ENCODE assay signal across 8 cellular contexts in the genomic region with DNA sequence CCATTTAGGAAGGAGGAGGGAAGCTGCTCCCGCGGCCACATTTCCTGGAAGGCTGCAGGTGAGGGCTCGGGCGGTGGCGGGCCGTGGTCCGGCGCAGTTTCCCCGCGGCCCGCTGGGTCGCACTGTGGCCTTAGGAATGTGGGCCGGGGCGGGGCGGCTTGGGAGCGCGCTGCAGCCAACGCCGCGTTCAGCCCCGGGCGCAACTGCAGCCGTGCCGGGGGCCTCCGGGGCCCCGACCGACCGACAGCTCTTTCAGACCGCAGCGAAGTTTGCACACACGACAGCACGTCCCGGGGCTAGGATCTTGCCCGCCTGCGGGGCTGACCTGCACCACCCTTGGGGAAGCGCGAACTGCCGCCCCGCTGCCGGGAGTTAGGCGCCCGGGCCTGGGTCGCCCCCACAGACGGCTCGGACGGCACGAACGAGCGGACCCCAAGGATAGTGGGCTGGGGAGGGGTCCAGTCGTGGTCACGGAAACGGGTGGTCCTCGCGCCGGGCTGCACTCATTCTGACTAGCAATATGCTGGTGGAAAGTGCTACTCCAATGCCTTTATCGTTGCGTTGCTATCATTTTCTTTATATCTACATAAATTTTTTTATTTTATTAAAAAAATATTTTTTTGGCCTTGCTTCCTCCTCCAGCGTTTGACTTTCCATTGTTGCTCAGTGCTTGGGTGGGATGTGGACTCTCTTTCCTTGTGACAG.
DNase-seq lines count a peak whose midpoint lies in the region; ATAC-seq, FAIRE-seq and TF ChIP-seq lines count a peak whose summit lies in the region.

No MANE protein-coding gene starts in this region.

- H4K20me1 ChIP-seq in HepG2 (ENCODE audit: insufficient read depth, low read length) = no peaks in the 10 kb centered on the region

- DNase-seq in NCI-H524 (lab: John Stamatoyannopoulos, UW) (peak; percentile 15 to 59), NCI-H524 treated with DMSO at 0.1 percent for 48 hours (lab: John Stamatoyannopoulos, UW) (no peak), NCI-H345 (lab: John Stamatoyannopoulos, UW) (peak; percentile 76), dermis microvascular lymphatic vessel endothelial cell (ENCODE audit: low read depth in 2 of 2) (peak; percentile 20 to 73), HepG2 (ENCODE audit: low spot score) (peak; percentile 43)
- peak; percentile 35 to 37 for DNase-seq in activated CD4-positive, alpha-beta T cell treated with anti-CD3 and anti-CD28 coated beads, Interleukin-2, amount 50 U/mL, for 24 hours (ENCODE audit: low read depth in 1 of 2, low spot score in 1 of 2)
- DNase-seq in stimulated activated CD4-positive, alpha-beta T cell treated with anti-CD3 and anti-CD28 coated beads, Interleukin-1b, Interleukin-23, amount 100 ng/mL, for 4 hours (ENCODE audit: low read depth in 2 of 2) = peak; percentile 46 to 61

- H3K4me2 ChIP-seq in HepG2 (ENCODE audit: low read depth, low read length) = peak overlapping the region; percentile 97

- H3K4me1 ChIP-seq in HepG2 (ENCODE audit: insufficient read depth, low read length) = peaks cover 6% of the 10 kb centered on the region

- CTCF ChIA-PET in HepG2 (lab: Yijun Ruan, JAX; ENCODE audit: low intra/inter-chr PET ratio, low total read pairs) = interaction anchor here (0.7 to 3.9 kb wide), 4 partner anchors 291 to 538 kb away, joined by 3 to 79 read pairs (median 7); no protein-coding TSS in a partner anchor

- ATAC-seq in HepG2 = peak; percentile 100
- no peak for ATAC-seq in HG03045 (IDR thresholded peaks at IDR 0.05; ENCODE audit: unreplicated experiment)

- H2AFZ ChIP-seq in HepG2 (ENCODE audit: low read length) = peak overlapping the region; percentile 64

- H3K9me3 ChIP-seq in HepG2 (ENCODE audit: low read length) = no peaks in the 10 kb centered on the region

- H3K27ac ChIP-seq in HepG2 (ENCODE audit: extremely low read length, insufficient read depth, low read length) = no peak overlapping the region

- H3K4me3 ChIP-seq in HepG2 (replicated peaks in 1 of 3; ENCODE audit: insufficient read depth in 1 of 3, low read depth in 2 of 3, low read length in 3 of 3) = peak overlapping the region; percentile 55 to 84 (median 62)

- H3K27me3 ChIP-seq in HepG2 (ENCODE audit: control insufficient read depth in 1 of 2, insufficient read depth in 2 of 2, low read length in 2 of 2) = peaks cover 3 to 22% of the 10 kb centered on the region in 2 experiments; a peak in 4 of 5 replicates

- no TSS peak for BruUV-seq in HepG2 (replicated peaks; lab: Mats Ljungman, UMichigan)

- TF ChIP-seq EP300 in HepG2 (IDR thresholded peaks at IDR 0.05; ENCODE audit: low read depth in 2 of 2, low read length in 2 of 2) (no peak), HepG2 (CRISPR knock-in tag; IDR thresholded peaks at IDR 0.05; ENCODE audit: borderline replicate concordance) (no peak)

- in situ Hi-C loops in HepG2 (cut with HindIII; ENCODE audit: extremely low pct_ligation_motif_present, low pct_unique_long_range_greater_than_20kb) = loop anchor here (5.0 kb wide), 1 partner anchor 290 kb away; no protein-coding TSS in a partner anchor

- FAIRE-seq in HepG2 (lab: Jason Lieb, UNC) = no peak

- peak; percentile 100 for TF ChIP-seq RAD21 in HepG2 (CRISPR knock-in tag; IDR thresholded peaks at IDR 0.05)

- H3K79me2 ChIP-seq in HepG2 (ENCODE audit: insufficient read depth, low read length) = no peaks in the 10 kb centered on the region

- 18% methylated on average over 16 of the region's 58 CpGs for WGBS in HepG2 (ENCODE audit: low lambda C conversion rate)

- peak; percentile 96 for TF ChIP-seq CTCF in HepG2 (CRISPR knock-in tag; IDR thresholded peaks at IDR 0.05)

- H3K9ac ChIP-seq in HepG2 (ENCODE audit: insufficient read depth, low read depth, low read length) = peak overlapping the region; percentile 47; the same call in 1 of the 2 replicates

- no peak for TF ChIP-seq POLR2A in HepG2 (IDR thresholded peaks at IDR 0.05; ENCODE audit: insufficient read depth in 1 of 2, low read depth in 2 of 2, low read length in 2 of 2)

- intact Hi-C loops in HepG2 (cut with micrococcal nuclease; ENCODE audit: unreplicated experiment) = loop anchor here (1.0 to 5.0 kb wide), 4 partner anchors 54 to 538 kb away; no protein-coding TSS in a partner anchor

- POLR2A ChIA-PET in HepG2 (lab: Yijun Ruan, JAX) = interaction anchor here (1.0 to 1.8 kb wide), 3 partner anchors 254 to 308 kb away, joined by 3 to 7 read pairs (median 3); a partner anchor contains a TSS

- H3K36me3 ChIP-seq in HepG2 (replicated peaks in 1 of 2; ENCODE audit: control insufficient read depth in 1 of 2, insufficient read depth in 2 of 2, low read length in 2 of 2) = no peaks in the 10 kb centered on the region

TF ChIP-seq in HepG2, 621 proteins besides CTCF, POLR2A, EP300 and RAD21 (continues in another document):
- TF ChIP-seq, protein P1, sequence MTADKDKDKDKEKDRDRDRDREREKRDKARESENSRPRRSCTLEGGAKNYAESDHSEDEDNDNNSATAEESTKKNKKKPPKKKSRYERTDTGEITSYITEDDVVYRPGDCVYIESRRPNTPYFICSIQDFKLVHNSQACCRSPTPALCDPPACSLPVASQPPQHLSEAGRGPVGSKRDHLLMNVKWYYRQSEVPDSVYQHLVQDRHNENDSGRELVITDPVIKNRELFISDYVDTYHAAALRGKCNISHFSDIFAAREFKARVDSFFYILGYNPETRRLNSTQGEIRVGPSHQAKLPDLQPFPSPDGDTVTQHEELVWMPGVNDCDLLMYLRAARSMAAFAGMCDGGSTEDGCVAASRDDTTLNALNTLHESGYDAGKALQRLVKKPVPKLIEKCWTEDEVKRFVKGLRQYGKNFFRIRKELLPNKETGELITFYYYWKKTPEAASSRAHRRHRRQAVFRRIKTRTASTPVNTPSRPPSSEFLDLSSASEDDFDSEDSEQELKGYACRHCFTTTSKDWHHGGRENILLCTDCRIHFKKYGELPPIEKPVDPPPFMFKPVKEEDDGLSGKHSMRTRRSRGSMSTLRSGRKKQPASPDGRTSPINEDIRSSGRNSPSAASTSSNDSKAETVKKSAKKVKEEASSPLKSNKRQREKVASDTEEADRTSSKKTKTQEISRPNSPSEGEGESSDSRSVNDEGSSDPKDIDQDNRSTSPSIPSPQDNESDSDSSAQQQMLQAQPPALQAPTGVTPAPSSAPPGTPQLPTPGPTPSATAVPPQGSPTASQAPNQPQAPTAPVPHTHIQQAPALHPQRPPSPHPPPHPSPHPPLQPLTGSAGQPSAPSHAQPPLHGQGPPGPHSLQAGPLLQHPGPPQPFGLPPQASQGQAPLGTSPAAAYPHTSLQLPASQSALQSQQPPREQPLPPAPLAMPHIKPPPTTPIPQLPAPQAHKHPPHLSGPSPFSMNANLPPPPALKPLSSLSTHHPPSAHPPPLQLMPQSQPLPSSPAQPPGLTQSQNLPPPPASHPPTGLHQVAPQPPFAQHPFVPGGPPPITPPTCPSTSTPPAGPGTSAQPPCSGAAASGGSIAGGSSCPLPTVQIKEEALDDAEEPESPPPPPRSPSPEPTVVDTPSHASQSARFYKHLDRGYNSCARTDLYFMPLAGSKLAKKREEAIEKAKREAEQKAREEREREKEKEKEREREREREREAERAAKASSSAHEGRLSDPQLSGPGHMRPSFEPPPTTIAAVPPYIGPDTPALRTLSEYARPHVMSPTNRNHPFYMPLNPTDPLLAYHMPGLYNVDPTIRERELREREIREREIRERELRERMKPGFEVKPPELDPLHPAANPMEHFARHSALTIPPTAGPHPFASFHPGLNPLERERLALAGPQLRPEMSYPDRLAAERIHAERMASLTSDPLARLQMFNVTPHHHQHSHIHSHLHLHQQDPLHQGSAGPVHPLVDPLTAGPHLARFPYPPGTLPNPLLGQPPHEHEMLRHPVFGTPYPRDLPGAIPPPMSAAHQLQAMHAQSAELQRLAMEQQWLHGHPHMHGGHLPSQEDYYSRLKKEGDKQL (CRISPR knock-in tag; IDR thresholded peaks at IDR 0.05; ENCODE audit: low read depth) = no peak
- TF ChIP-seq ZMYM4 (CRISPR knock-in tag; IDR thresholded peaks at IDR 0.05) (peak; percentile 55; the same call in 1 of the 2 replicates), ZNF331 (CRISPR knock-in tag; IDR thresholded peaks at IDR 0.05) (peak; percentile 34; the same call in 1 of the 2 replicates), KAT7 (CRISPR knock-in tag; IDR thresholded peaks at IDR 0.05; ENCODE audit: borderline replicate concordance) (peak; percentile 75; the same call in 1 of the 2 replicates), ZNF749 (CRISPR knock-in tag; IDR thresholded peaks at IDR 0.05; ENCODE audit: borderline replicate concordance) (no peak), SALL1 (CRISPR knock-in tag; IDR thresholded peaks at IDR 0.05) (peak; percentile 89), TBL1XR1 (IDR thresholded peaks at IDR 0.05; ENCODE audit: borderline replicate concordance, low read length, partially characterized antibody) (peak; percentile 42), BHLHE40 (IDR thresholded peaks at IDR 0.05; ENCODE audit: low read length) (0 out of 2 replicates have a peak, but pooled peaks have one; percentile 5), ZSCAN31 (CRISPR knock-in tag; IDR thresholded peaks at IDR 0.05; ENCODE audit: low read depth) (peak; percentile 78; the same call in 1 of the 2 replicates), ZNF766 (CRISPR knock-in tag; IDR thresholded peaks at IDR 0.05; ENCODE audit: borderline replicate concordance) (peak; percentile 82; the same call in 1 of the 2 replicates)
- TF ChIP-seq, protein P2, sequence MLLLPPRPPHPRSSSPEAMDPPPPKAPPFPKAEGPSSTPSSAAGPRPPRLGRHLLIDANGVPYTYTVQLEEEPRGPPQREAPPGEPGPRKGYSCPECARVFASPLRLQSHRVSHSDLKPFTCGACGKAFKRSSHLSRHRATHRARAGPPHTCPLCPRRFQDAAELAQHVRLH (CRISPR knock-in tag; IDR thresholded peaks at IDR 0.05; ENCODE audit: borderline replicate concordance, low read depth) = 0 out of 2 replicates have a peak, but pooled peaks have one; percentile 43
